11 cellular contexts compared by ENCODE assay signal in the genomic region with DNA sequence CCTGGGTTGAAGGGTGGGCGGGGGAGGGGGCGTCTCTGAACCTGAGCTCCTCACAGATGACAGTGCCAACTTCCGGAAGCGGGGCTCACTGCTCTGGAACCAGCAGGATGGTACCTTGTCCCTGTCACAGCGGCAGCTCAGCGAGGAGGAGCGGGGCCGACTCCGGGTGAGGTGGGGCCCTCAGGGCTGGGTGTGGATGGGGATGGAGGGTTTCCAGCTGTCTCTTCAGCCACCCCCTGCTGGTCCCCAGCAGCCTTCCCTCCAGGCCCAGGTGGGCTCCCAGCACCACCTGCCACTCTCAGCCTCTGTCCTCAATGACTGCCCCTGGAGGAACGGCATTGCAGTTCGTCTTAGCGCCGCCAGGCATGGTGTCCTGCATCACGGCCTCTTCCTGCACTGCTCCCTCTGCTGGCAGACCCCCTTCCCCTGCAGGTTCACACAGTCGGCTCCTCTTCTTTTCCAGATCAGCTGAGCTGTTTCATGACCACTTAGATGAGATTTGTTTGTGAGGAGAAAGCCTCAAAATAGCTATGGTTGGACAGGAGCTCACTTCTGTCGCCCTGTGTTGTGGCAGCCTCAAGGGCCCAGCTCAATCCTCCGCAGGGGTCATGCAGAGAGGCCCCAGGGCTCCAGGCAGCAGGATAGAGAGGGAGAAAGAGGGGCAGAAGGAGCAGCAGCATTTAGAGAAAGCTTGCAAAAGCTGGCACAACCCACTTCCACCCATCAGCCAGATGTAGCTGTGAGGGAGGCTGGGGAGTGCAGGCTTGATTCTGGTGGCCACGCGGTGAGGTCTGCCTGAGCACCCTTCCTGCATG. TPM values are rescaled to one million over a fixed set of nuclear protein-coding genes. Genes with fewer than 3 reads are reported as not detected.
DNase-seq lines count a peak whose midpoint lies in the region; ATAC-seq and TF ChIP-seq lines count a peak whose summit lies in the region.
"Had no signal": no experiment of that assay in that cellular context is flagged by ENCODE, and none has a peak within 500 bp of the region (broad histone marks: within the 10 kb centered on the region; RNA-seq: fewer than 3 reads in every experiment).

No MANE protein-coding gene starts in this region.

- H3K4me1 ChIP-seq in MM.1S (ENCODE audit: low read length), result no peaks in the 10 kb centered on the region
- H3K4me1 ChIP-seq in smooth muscle cell (ENCODE audit: low read depth), result peaks cover 7% of the 10 kb centered on the region
- H3K4me1 ChIP-seq in effector memory CD4-positive, alpha-beta T cell (ENCODE audit: control insufficient read depth, insufficient read depth, low read length, poor library complexity, severe bottlenecking), result peaks cover 14% of the 10 kb centered on the region

- H3K9ac ChIP-seq in MM.1S (ENCODE audit: low read length), result no peak overlapping the region
- no peak overlapping the region for H3K9ac ChIP-seq in smooth muscle cell (ENCODE audit: low read depth)

- H3K27ac ChIP-seq in MM.1S (ENCODE audit: low read length) (no peak overlapping the region), smooth muscle cell (ENCODE audit: low read depth) (no peak overlapping the region)
- H3K27ac ChIP-seq in effector memory CD4-positive, alpha-beta T cell (ENCODE audit: insufficient read depth, low read length, poor library complexity, severe bottlenecking), result no peak overlapping the region

- H3K9me3 ChIP-seq in MM.1S (replicated peaks; ENCODE audit: insufficient read depth, low read length), result no peaks in the 10 kb centered on the region
- no peaks in the 10 kb centered on the region for H3K9me3 ChIP-seq in smooth muscle cell (replicated peaks; ENCODE audit: low read depth)
- H3K9me3 ChIP-seq in effector memory CD4-positive, alpha-beta T cell (ENCODE audit: control insufficient read depth, low read length), result no peaks in the 10 kb centered on the region

- 87% methylated on average over 19 of the region's 19 CpGs for WGBS in smooth muscle cell (ENCODE audit: low lambda C conversion rate)

- no peak overlapping the region for H2AFZ ChIP-seq in MM.1S (ENCODE audit: low read length)
- H2AFZ ChIP-seq in smooth muscle cell (ENCODE audit: low read depth), result no peak overlapping the region

- ATAC-seq in HG03196 (IDR thresholded peaks at IDR 0.05; ENCODE audit: unreplicated experiment), result no peak

- H3K9me2 ChIP-seq in MM.1S (replicated peaks; ENCODE audit: insufficient read depth, low read length), result no peaks in the 10 kb centered on the region

- 0 out of 2 replicates have a peak, but pooled peaks cover 5% of the 10 kb centered on the region for H3K36me3 ChIP-seq in MM.1S (replicated peaks; ENCODE audit: insufficient read depth, low read length)
- H3K36me3 ChIP-seq in smooth muscle cell (ENCODE audit: low read depth), result no peaks in the 10 kb centered on the region
- peaks cover 38% of the 10 kb centered on the region for H3K36me3 ChIP-seq in effector memory CD4-positive, alpha-beta T cell (ENCODE audit: control insufficient read depth, insufficient read depth, low read length)

- H3F3A ChIP-seq in MM.1S (ENCODE audit: insufficient read depth, low read length) (peaks cover 5% of the 10 kb centered on the region; the same call in 1 of the 2 replicates), smooth muscle cell (ENCODE audit: low read depth) (peaks cover 6% of the 10 kb centered on the region)

- peak; percentile 47 for TF ChIP-seq CTCF in MM.1S (IDR thresholded peaks at IDR 0.05; ENCODE audit: low read length)
- TF ChIP-seq CTCF in smooth muscle cell (IDR thresholded peaks at IDR 0.05; ENCODE audit: borderline replicate concordance, insufficient read depth, poor library complexity, severe bottlenecking), result peak; percentile 39

- DNase-seq in activated CD4-positive, alpha-beta T cell treated with anti-CD3 and anti-CD28 coated beads, Interleukin-2, amount 50 U/mL, for 1 hour, result peak; percentile 18
- DNase-seq in activated CD4-positive, alpha-beta T cell treated with anti-CD3 and anti-CD28 coated beads, Interleukin-2, amount 50 U/mL, for 4 hours, result no peak
- no peak for DNase-seq in MM.1S
- DNase-seq in dermis blood vessel endothelial cell, result peak; percentile 73
- DNase-seq in smooth muscle cell (lab: John Stamatoyannopoulos, UW; ENCODE audit: unreplicated experiment), result no peak
- DNase-seq in NCI-H1930 (lab: John Stamatoyannopoulos, UW), result no peak
- no peak for DNase-seq in effector memory CD4-positive, alpha-beta T cell
- DNase-seq: activated B cell treated with CpG ODN at 0.5 μM for 24 hours had no signal

- H4K20me1 ChIP-seq in MM.1S (ENCODE audit: insufficient read depth, low read length) (peaks cover 3% of the 10 kb centered on the region; the same call in 1 of the 2 replicates), smooth muscle cell (ENCODE audit: low read depth) (peaks cover 24% of the 10 kb centered on the region)

- peaks cover 31% of the 10 kb centered on the region for H3K79me2 ChIP-seq in MM.1S (ENCODE audit: low read length)
- H3K79me2 ChIP-seq in smooth muscle cell (ENCODE audit: low read depth), result peaks cover 16% of the 10 kb centered on the region

- no peak overlapping the region for H3K4me2 ChIP-seq in MM.1S (ENCODE audit: low read depth, low read length)
- H3K4me2 ChIP-seq in smooth muscle cell, result no peak overlapping the region

- H3K4me3 ChIP-seq in MM.1S (ENCODE audit: low read length), result no peak overlapping the region
- no peak overlapping the region for H3K4me3 ChIP-seq in smooth muscle cell
- no peak overlapping the region for H3K4me3 ChIP-seq in effector memory CD4-positive, alpha-beta T cell (ENCODE audit: insufficient read depth, low read depth, low read length, poor library complexity, severe bottlenecking)
- H3K4me3 ChIP-seq: lung had no signal

- H3K27me3 ChIP-seq in MM.1S (replicated peaks; ENCODE audit: insufficient read depth, low read length), result no peaks in the 10 kb centered on the region
- no peaks in the 10 kb centered on the region for H3K27me3 ChIP-seq in smooth muscle cell (ENCODE audit: low read depth)
- H3K27me3 ChIP-seq in effector memory CD4-positive, alpha-beta T cell (replicated peaks; ENCODE audit: control insufficient read depth, insufficient read depth, low read length, poor library complexity, severe bottlenecking), result no peaks in the 10 kb centered on the region

RNA-seq across cellular contexts. Expression of gene GARIN5A, which starts 2.5 kb away (rescaled TPM):
- total RNA-seq in dermis blood vessel endothelial cell (0.05 and 0.17 TPM in 2 replicates), smooth muscle cell (1.7 and 4.1 TPM in 2 replicates)
- 2.1 and 3.7 TPM in 2 replicates for polyA plus RNA-seq in smooth muscle cell
- total RNA-seq: urinary bladder had no signal

RNA-seq across cellular contexts. Expression of gene EMC10, which starts 2.8 kb away (rescaled TPM):
- 63.0 and 77.3 TPM in 2 replicates for total RNA-seq in dermis blood vessel endothelial cell
- total RNA-seq in smooth muscle cell, result 49.0 and 51.7 TPM in 2 replicates
- polyA plus RNA-seq in smooth muscle cell, result 18.0 and 22.0 TPM in 2 replicates

RNA-seq across cellular contexts. Expression of gene JOSD2, which starts 31.9 kb away (rescaled TPM):
- total RNA-seq in dermis blood vessel endothelial cell (18.0 and 18.2 TPM in 2 replicates), smooth muscle cell (17.1 and 32.0 TPM in 2 replicates)
- 77.6 and 85.1 TPM in 2 replicates for polyA plus RNA-seq in smooth muscle cell

RNA-seq across cellular contexts. Expression of gene ASPDH, which starts 34.6 kb away (rescaled TPM):
- total RNA-seq in dermis blood vessel endothelial cell, result not detected in 2 replicates
- total RNA-seq in smooth muscle cell, result not detected in 2 replicates
- polyA plus RNA-seq in smooth muscle cell, result 0.89 TPM in 1 of 2 replicates, not detected in the other
- total RNA-seq: activated B cell treated with CpG ODN at 0.5 μM for 24 hours, lung, urinary bladder had no signal
- polyA plus RNA-seq: lung, urinary bladder had no signal

RNA-seq across cellular contexts. Expression of gene MYBPC2, which starts 46.4 kb away (rescaled TPM):
- total RNA-seq in dermis blood vessel endothelial cell, result 0.05 TPM in 1 of 2 replicates, not detected in the other
- 0.18 TPM in 1 of 2 replicates, not detected in the other for total RNA-seq in smooth muscle cell
- not detected in 2 replicates for polyA plus RNA-seq in smooth muscle cell

Comparison
In these comparisons a context has a peak if more than half of its experiments do, and no peak if none do; other contexts are left out.
1. DNase-seq: peak in activated CD4-positive, alpha-beta T cell treated with anti-CD3 and anti-CD28 coated beads, Interleukin-2, amount 50 U/mL, for 1 hour (single experiment) and dermis blood vessel endothelial cell (single experiment); none in activated CD4-positive, alpha-beta T cell treated with anti-CD3 and anti-CD28 coated beads, Interleukin-2, amount 50 U/mL, for 4 hours (0 of 2), MM.1S (single experiment), smooth muscle cell (single experiment), NCI-H1930 (0 of 2) and effector memory CD4-positive, alpha-beta T cell (0 of 3).